ENCODE assay signal across 8 cellular contexts in the genomic region with DNA sequence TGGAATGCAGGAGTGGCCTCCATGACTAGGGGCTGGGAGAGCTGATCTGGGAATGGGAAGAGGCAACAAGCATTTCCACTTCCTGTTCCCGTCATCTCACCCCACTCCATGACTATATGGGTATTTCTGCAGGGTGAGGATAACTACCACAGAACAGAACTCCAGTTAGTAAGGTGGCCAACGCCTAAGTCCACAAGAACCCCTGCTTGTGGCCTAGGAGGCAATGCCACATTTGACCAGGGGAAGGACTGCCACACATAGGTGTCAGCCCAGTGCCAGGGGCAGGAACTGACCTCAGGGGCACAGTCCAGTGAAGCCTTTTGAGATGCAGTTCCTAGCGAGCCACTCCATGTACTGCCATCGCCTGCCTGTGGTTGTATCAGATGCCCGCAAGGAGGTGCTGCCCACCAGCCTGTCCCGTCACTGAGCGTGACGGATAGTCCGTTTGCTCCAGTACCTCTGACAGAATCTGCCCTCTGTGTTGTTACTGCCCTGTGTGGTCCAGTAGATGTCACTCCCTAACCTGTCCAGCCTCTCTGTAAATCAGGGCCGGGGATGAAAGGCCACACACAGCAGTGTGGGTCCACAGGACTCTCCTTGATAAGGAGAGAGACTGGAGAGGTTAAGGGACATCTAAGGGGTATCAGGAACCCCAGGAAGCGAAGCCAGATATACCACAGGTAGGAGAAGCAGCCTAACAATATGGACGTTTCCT. TPM values are rescaled to one million over a fixed set of nuclear protein-coding genes. Genes with fewer than 3 reads are reported as not detected.
A peak's percentile ranks its signal among the peaks of the same experiment; 100 is the strongest.
DNase-seq lines count a peak whose midpoint lies in the region; ATAC-seq and TF ChIP-seq lines count a peak whose summit lies in the region.

No MANE protein-coding gene starts in this region.

- H4K20me1 ChIP-seq in OCI-LY1 (ENCODE audit: insufficient read depth, low read length), result no peaks in the 10 kb centered on the region

- no peak overlapping the region for H3K4me3 Mint-ChIP-seq in CD8-positive, alpha-beta T cell
- H3K4me3 Mint-ChIP-seq in HFFc6, result no peak overlapping the region
- H3K4me3 Mint-ChIP-seq in activated naive CD4-positive, alpha-beta T cell treated with anti-CD3 and anti-CD28 coated beads, Interleukin-2, amount 10 ng/mL, durations not matched to agents 7 days and 5 days, result no peak overlapping the region

- CTCF ChIA-PET in CD8-positive, alpha-beta T cell (lab: Charles Lee), result interaction anchor here (1.0 to 2.5 kb wide), 7 partner anchors 9 to 267 kb away, joined by 3 to 11 read pairs (median 4); partner anchors contain the start of gene KBTBD13
- CTCF ChIA-PET in activated naive CD4-positive, alpha-beta T cell treated with anti-CD3 and anti-CD28 coated beads, Interleukin-2, amount 10 ng/mL, durations not matched to agents 7 days and 5 days (lab: Charles Lee), result interaction anchor here (0.6 to 3.0 kb wide), 15 partner anchors 10 to 455 kb away, joined by 3 to 18 read pairs (median 7); no protein-coding TSS in a partner anchor

- H3K9me3 ChIP-seq in CD8-positive, alpha-beta T cell (ENCODE audit: low read length), result no peaks in the 10 kb centered on the region
- H3K9me3 ChIP-seq in OCI-LY1 (ENCODE audit: low read length) (no peaks in the 10 kb centered on the region), heart left ventricle (no peaks in the 10 kb centered on the region)

- 29 to 47% (median 34%) methylated on average over 7 to 12 of the region's 12 CpGs for WGBS in heart left ventricle, 4 donors

- peak; percentile 17 for TF ChIP-seq CTCF in CD8-positive, alpha-beta T cell (IDR thresholded peaks at IDR 0.05)
- peak; percentile 35; the same call in 1 of the 2 replicates for TF ChIP-seq CTCF in HFFc6 (IDR thresholded peaks at IDR 0.05)
- TF ChIP-seq CTCF in OCI-LY1 (IDR thresholded peaks at IDR 0.05; ENCODE audit: low read length), result peak; percentile 75
- TF ChIP-seq CTCF in heart left ventricle (IDR thresholded peaks at IDR 0.05), result peak; percentile 38 to 67 (median 58)

- no peak overlapping the region for H2AFZ ChIP-seq in OCI-LY1 (ENCODE audit: low read length)

- no peaks in the 10 kb centered on the region for H3K36me3 ChIP-seq in CD8-positive, alpha-beta T cell (ENCODE audit: insufficient read depth, low read length)
- H3K36me3 ChIP-seq in OCI-LY1 (ENCODE audit: insufficient read depth, low read length) (no peaks in the 10 kb centered on the region), heart left ventricle (no peaks in the 10 kb centered on the region)

- H3F3A ChIP-seq in OCI-LY1 (ENCODE audit: insufficient read depth, low read length), result no peaks in the 10 kb centered on the region

- peaks cover 9% of the 10 kb centered on the region for H3K4me1 ChIP-seq in CD8-positive, alpha-beta T cell (ENCODE audit: insufficient read depth, low read length)
- H3K4me1 ChIP-seq in OCI-LY1 (ENCODE audit: insufficient read depth, low read length, severe bottlenecking) (peaks cover 11% of the 10 kb centered on the region), heart left ventricle (peaks cover 0 to 26% (median 6%) of the 10 kb centered on the region in 12 donors)

- H3K36me3 Mint-ChIP-seq in CD8-positive, alpha-beta T cell, result peaks cover 3% of the 10 kb centered on the region
- H3K36me3 Mint-ChIP-seq in HFFc6 (ENCODE audit: low read depth), result peaks cover 6% of the 10 kb centered on the region; the same call in 1 of the 2 replicates
- no peaks in the 10 kb centered on the region for H3K36me3 Mint-ChIP-seq in activated naive CD4-positive, alpha-beta T cell treated with anti-CD3 and anti-CD28 coated beads, Interleukin-2, amount 10 ng/mL, durations not matched to agents 7 days and 5 days

- peaks cover 15% of the 10 kb centered on the region for H3K4me1 Mint-ChIP-seq in CD8-positive, alpha-beta T cell (ENCODE audit: low read depth)
- peaks cover 24% of the 10 kb centered on the region for H3K4me1 Mint-ChIP-seq in HFFc6 (ENCODE audit: low read depth)
- H3K4me1 Mint-ChIP-seq in activated naive CD4-positive, alpha-beta T cell treated with anti-CD3 and anti-CD28 coated beads, Interleukin-2, amount 10 ng/mL, durations not matched to agents 7 days and 5 days, result peaks cover 21% of the 10 kb centered on the region

- no peaks in the 10 kb centered on the region for H3K27me3 ChIP-seq in CD8-positive, alpha-beta T cell (ENCODE audit: insufficient read depth, low read length)
- H3K27me3 ChIP-seq in OCI-LY1 (ENCODE audit: insufficient read depth, low read length) (no peaks in the 10 kb centered on the region), heart left ventricle (peaks cover 0 to 5% (median 0%) of the 10 kb centered on the region in 9 donors)

- no peak overlapping the region for H3K27ac ChIP-seq in CD8-positive, alpha-beta T cell (ENCODE audit: low read depth, low read length)
- H3K27ac ChIP-seq in OCI-LY1 (ENCODE audit: low read depth, low read length, poor library complexity, severe bottlenecking) (no peak overlapping the region), heart left ventricle (no peak overlapping the region)

- POLR2A ChIA-PET in CD8-positive, alpha-beta T cell (lab: Charles Lee), result no interaction called here

- intact Hi-C loops in CD8-positive, alpha-beta T cell (cut with DNase I, micrococcal nuclease), result loop anchor here (1.0 to 5.0 kb wide), 5 partner anchors 45 to 352 kb away; partner anchors contain the start of genes CLPX (in 1 of the 2) and RNU5A-1 (in 1 of the 2)
- intact Hi-C loops in heart left ventricle (cut with DNase I), result loop anchor here in 7 of 10 donors (2.0 to 10.0 kb wide), 6 partner anchors 50 to 264 kb away; partner anchors contain the start of gene RNU5A-1 (in 2 of the 7)

- no peak overlapping the region for H3K4me3 ChIP-seq in CD8-positive, alpha-beta T cell (ENCODE audit: low read depth, low read length)
- no peak overlapping the region for H3K4me3 ChIP-seq in OCI-LY1 (ENCODE audit: low read depth, low read length, poor library complexity, severe bottlenecking)
- H3K4me3 ChIP-seq in heart left ventricle, result no peak overlapping the region

- no peak overlapping the region for H3K9ac ChIP-seq in OCI-LY1 (ENCODE audit: low read length)

- no peak for ATAC-seq in CD8-positive, alpha-beta T cell
- ATAC-seq in heart left ventricle (peak; percentile 55 to 81 (median 74)), GM18519 (IDR thresholded peaks at IDR 0.05; ENCODE audit: low FRiP score, unreplicated experiment) (no peak), HG02885 (IDR thresholded peaks at IDR 0.05; ENCODE audit: poor library complexity, unreplicated experiment) (no peak)

- TF ChIP-seq POLR2A in heart left ventricle (IDR thresholded peaks at IDR 0.05), result no peak

- no peaks in the 10 kb centered on the region for H3K9me3 Mint-ChIP-seq in CD8-positive, alpha-beta T cell
- no peaks in the 10 kb centered on the region for H3K9me3 Mint-ChIP-seq in HFFc6
- H3K9me3 Mint-ChIP-seq in activated naive CD4-positive, alpha-beta T cell treated with anti-CD3 and anti-CD28 coated beads, Interleukin-2, amount 10 ng/mL, durations not matched to agents 7 days and 5 days, result no peaks in the 10 kb centered on the region

- DNase-seq in CD8-positive, alpha-beta T cell, result peak in 5 of 7 experiments; percentile 16 to 55 (median 33)
- DNase-seq in HFFc6 (no peak), heart left ventricle (peak; percentile 40 to 72 (median 66)), renal cortical epithelial cell (ENCODE audit: low read depth) (peak; percentile 82)
- peak; percentile 59 for DNase-seq in activated naive CD4-positive, alpha-beta T cell treated with anti-CD3 and anti-CD28 coated beads, Interleukin-2, amount 10 ng/mL, durations not matched to agents 7 days and 5 days

- no peaks in the 10 kb centered on the region for H3K9me2 ChIP-seq in OCI-LY1 (ENCODE audit: low read depth, low read length)

- H3K4me2 ChIP-seq in OCI-LY1 (ENCODE audit: low read length), result 0 out of 2 replicates have a peak overlapping the region, but pooled peaks have one; percentile 4

- peaks cover 5% of the 10 kb centered on the region for H3K79me2 ChIP-seq in OCI-LY1 (ENCODE audit: insufficient read depth, low read length)

- peaks cover 14% of the 10 kb centered on the region for H3K27me3 Mint-ChIP-seq in CD8-positive, alpha-beta T cell (ENCODE audit: low read depth)
- H3K27me3 Mint-ChIP-seq in HFFc6 (ENCODE audit: insufficient read depth), result peaks cover 6% of the 10 kb centered on the region
- H3K27me3 Mint-ChIP-seq in activated naive CD4-positive, alpha-beta T cell treated with anti-CD3 and anti-CD28 coated beads, Interleukin-2, amount 10 ng/mL, durations not matched to agents 7 days and 5 days, result peaks cover 24% of the 10 kb centered on the region

- H3K27ac Mint-ChIP-seq in CD8-positive, alpha-beta T cell, result no peak overlapping the region
- no peak overlapping the region; the same call in 1 of the 2 replicates for H3K27ac Mint-ChIP-seq in HFFc6
- no peak overlapping the region for H3K27ac Mint-ChIP-seq in activated naive CD4-positive, alpha-beta T cell treated with anti-CD3 and anti-CD28 coated beads, Interleukin-2, amount 10 ng/mL, durations not matched to agents 7 days and 5 days

RNA-seq across cellular contexts. Expression of gene MTFMT, which starts 3.5 kb away (rescaled TPM):
- 1 to 10 TPM; 6.9 to 7.4 TPM for total RNA-seq in CD8-positive, alpha-beta T cell
- total RNA-seq in HFFc6 (2021; fragmentation: NEBNext Ultra II Directional; extraction: Animal tissue kit (Norgen Biotek cat#: 25700)), result 10 to 100 TPM; 15.5 to 18.3 (median 16.9) TPM
- total RNA-seq in heart left ventricle, result 10 to 100 TPM; 14.3 to 41.0 (median 20.5) TPM
- polyA plus RNA-seq in heart left ventricle, result 10 to 100 TPM in 1 of 2 donors, 1 to 10 TPM in 1; 6.0 to 14.4 TPM
- total RNA-seq in renal cortical epithelial cell, result 22.6 and 33.7 TPM in 2 replicates

RNA-seq across cellular contexts. Expression of gene SLC51B, which starts 12.2 kb away (rescaled TPM):
- not detected for total RNA-seq in CD8-positive, alpha-beta T cell
- not detected for total RNA-seq in HFFc6 (2021; fragmentation: NEBNext Ultra II Directional; extraction: Animal tissue kit (Norgen Biotek cat#: 25700))
- total RNA-seq in heart left ventricle (not detected), renal cortical epithelial cell (0.15 TPM in 1 of 2 replicates, not detected in the other)
- under 1 TPM in 1 of 2 donors, not detected in 1; 0.08 TPM for polyA plus RNA-seq in heart left ventricle

RNA-seq across cellular contexts. Expression of gene RASL12, which starts 34.8 kb away (rescaled TPM):
- total RNA-seq in CD8-positive, alpha-beta T cell, result not detected
- not detected for total RNA-seq in HFFc6 (2021; fragmentation: NEBNext Ultra II Directional; extraction: Animal tissue kit (Norgen Biotek cat#: 25700))
- total RNA-seq in heart left ventricle (10 to 100 TPM in 7 of 9 donors, 1 to 10 TPM in 2; 8.3 to 35.0 (median 12.2) TPM), renal cortical epithelial cell (not detected in 2 replicates)
- 10 to 100 TPM; 13.3 to 13.7 TPM for polyA plus RNA-seq in heart left ventricle

RNA-seq across cellular contexts. Expression of gene SPG21, which starts 43.3 kb away (rescaled TPM):
- total RNA-seq in CD8-positive, alpha-beta T cell, result 10 to 100 TPM; 25.1 to 28.2 TPM
- total RNA-seq in HFFc6 (2021; fragmentation: NEBNext Ultra II Directional; extraction: Animal tissue kit (Norgen Biotek cat#: 25700)), result 10 to 100 TPM; 66.4 to 91.3 (median 78.3) TPM
- total RNA-seq in heart left ventricle (10 to 100 TPM; 38.2 to 63.6 (median 48.7) TPM), renal cortical epithelial cell (59.7 and 95.5 TPM in 2 replicates)
- 10 to 100 TPM; 34.9 to 70.3 TPM for polyA plus RNA-seq in heart left ventricle

RNA-seq across cellular contexts. Expression of gene KBTBD13, which starts 43.6 kb away (rescaled TPM):
- total RNA-seq in CD8-positive, alpha-beta T cell, result not detected
- not detected for total RNA-seq in HFFc6 (2021; fragmentation: NEBNext Ultra II Directional; extraction: Animal tissue kit (Norgen Biotek cat#: 25700))
- total RNA-seq in heart left ventricle (10 to 100 TPM in 1 of 9 donors, 1 to 10 TPM in 8; 3.2 to 11.8 (median 4.2) TPM), renal cortical epithelial cell (not detected in 2 replicates)
- 1 to 10 TPM in 1 of 2 donors, under 1 TPM in 1; 0.78 to 9.0 TPM for polyA plus RNA-seq in heart left ventricle

Comparison
In these comparisons a context has a peak if more than half of its experiments do, and no peak if none do; other contexts are left out.
1. ATAC-seq: peak in heart left ventricle (4 of 4); none in CD8-positive, alpha-beta T cell (single experiment), GM18519 (single experiment) and HG02885 (single experiment).
2. CTCF ChIP-seq: peak in every context shown above with its lines; median percentile 75 in OCI-LY1; 58 in heart left ventricle; 35 in HFFc6; 17 in CD8-positive, alpha-beta T cell.